In genomic region chr5:136467632-136468031, GRCh38 we compare ENCODE assay signal across 25 cellular contexts.
A peak's percentile ranks its signal among the peaks of the same experiment; 100 is the strongest.
DNase-seq lines count a peak whose midpoint lies in the region; ATAC-seq and TF ChIP-seq lines count a peak whose summit lies in the region.
"Had no signal": no experiment of that assay in that cellular context is flagged by ENCODE, and none has a peak within 500 bp of the region (broad histone marks: within the 10 kb centered on the region; RNA-seq: fewer than 3 reads in every experiment).

No MANE protein-coding gene starts in this region.

- POLR2A ChIA-PET in WTC11 (lab: Charles Lee): interaction anchor here (0.6 kb wide), 1 partner anchor 1663 kb away, joined by 3 read pairs; no protein-coding TSS in a partner anchor

- no CpG with 5 or more reads among the region's 1 CpG for WGBS in mesodermal cell (ENCODE audit: insufficient coverage in 2 of 2), 2 experiments

- H3K9me3 Mint-ChIP-seq in WTC11: peaks cover 14% of the 10 kb centered on the region

- peak overlapping the region; percentile 81 for H3K4me3 Mint-ChIP-seq in WTC11
- H3K4me3 Mint-ChIP-seq: CD4-positive, alpha-beta memory T cell had no signal

- H3K4me3 ChIP-seq in HFF-Myc (replicated peaks; ENCODE audit: low read depth, low read length) (peak overlapping the region; percentile 40), fibroblast of mammary gland (ENCODE audit: control insufficient read depth, low read depth, low read length) (peak overlapping the region; percentile 45), mesodermal cell (ENCODE audit: extremely low read depth, insufficient read depth, low read length, poor library complexity, severe bottlenecking) (peak overlapping the region; percentile 36), ascending aorta (no peak overlapping the region)
- H3K4me3 ChIP-seq: HAP-1, SJSA1 had no signal

- H3K27me3 ChIP-seq in ascending aorta: no peaks in the 10 kb centered on the region

- DNase-seq in HFF-Myc (ENCODE audit: extremely low read depth, low read depth): no peak
- DNase-seq in WTC11 (ENCODE audit: low spot score): no peak
- no peak for DNase-seq in fibroblast of mammary gland (ENCODE audit: low read depth)
- no peak for DNase-seq in ascending aorta (ENCODE audit: low spot score in 2 of 2)
- DNase-seq in activated CD4-positive, alpha-beta T cell treated with anti-CD3 and anti-CD28 coated beads for 48 hours: no peak
- no peak for DNase-seq in iPS-NIHi7 (ENCODE audit: extremely low spot score)
- DNase-seq: C1 segment of cervical spinal cord; CD4-positive, alpha-beta memory T cell; COR-L47; GOT3; Kasumi-1; NCI-H1105 treated with DMSO at 0.1 percent for 48 hours; NCI-H146; NCI-H1930; NCI-H446; NCI-H524 treated with DMSO at 0.1 percent for 48 hours; NCI-H774; NK-92 treated with Interleukin-12 subunit alpha and Interleukin-12 subunit beta, amount 100 ng/mL, for 24 hours; PC-3; Right ventricle myocardium superior; RPMI8226 had no signal

- H3K9me3 ChIP-seq in mesodermal cell (ENCODE audit: control insufficient read depth, low read length): no peaks in the 10 kb centered on the region
- H3K9me3 ChIP-seq in ascending aorta: no peaks in the 10 kb centered on the region
- H3K9me3 ChIP-seq: HAP-1, SJSA1 had no signal

- H3K36me3 Mint-ChIP-seq in WTC11: peaks cover 35% of the 10 kb centered on the region
- H3K36me3 Mint-ChIP-seq: CD4-positive, alpha-beta memory T cell had no signal

- TF ChIP-seq CTCF in HFF-Myc (IDR thresholded peaks at IDR 0.05; ENCODE audit: low read depth, low read length, missing control alignments) (no peak), WTC11 (IDR thresholded peaks at IDR 0.05) (no peak), fibroblast of mammary gland (conservative IDR thresholded peaks at IDR 0.05; ENCODE audit: control insufficient read depth, insufficient read depth, low read depth, low read length) (no peak), ascending aorta (IDR thresholded peaks at IDR 0.05) (no peak)

- CTCF ChIA-PET in WTC11 (lab: Charles Lee): no interaction called here

- intact Hi-C loops in ascending aorta (cut with DNase I): no loop called here

- H3K36me3 ChIP-seq in mesodermal cell (ENCODE audit: control insufficient read depth, insufficient read depth, low read length) (no peaks in the 10 kb centered on the region), ascending aorta (no peaks in the 10 kb centered on the region)
- H3K36me3 ChIP-seq: HAP-1, SJSA1 had no signal

- H3K4me1 Mint-ChIP-seq in WTC11: peaks cover 39% of the 10 kb centered on the region
- H3K4me1 Mint-ChIP-seq: CD4-positive, alpha-beta memory T cell had no signal

- ATAC-seq in WTC11: no peak
- ATAC-seq: PC-3 had no signal

- H3K27ac ChIP-seq in mesodermal cell (ENCODE audit: low read depth, low read length, severe bottlenecking): no peak overlapping the region
- no peak overlapping the region for H3K27ac ChIP-seq in ascending aorta
- H3K27ac ChIP-seq: HL-60, SJSA1 had no signal

- H3K4me1 ChIP-seq in mesodermal cell (ENCODE audit: control insufficient read depth, insufficient read depth, low read length, poor library complexity, severe bottlenecking) (no peaks in the 10 kb centered on the region), ascending aorta (no peaks in the 10 kb centered on the region)
- H3K4me1 ChIP-seq: HAP-1, SJSA1 had no signal

- peak overlapping the region; percentile 78 for H3K27ac Mint-ChIP-seq in WTC11
- H3K27ac Mint-ChIP-seq: CD4-positive, alpha-beta memory T cell had no signal

- no peaks in the 10 kb centered on the region for H3K27me3 Mint-ChIP-seq in WTC11 (ENCODE audit: low read depth)
- H3K27me3 Mint-ChIP-seq: CD4-positive, alpha-beta memory T cell had no signal

TF ChIP-seq in WTC11, 78 proteins besides CTCF, POLR2A, EP300 and RAD21:
- no peak for TF ChIP-seq USF1 (CRISPR knock-in tag; IDR thresholded peaks at IDR 0.05)
- no peak for TF ChIP-seq MXD4 (CRISPR knock-in tag; IDR thresholded peaks at IDR 0.05; ENCODE audit: borderline replicate concordance)
- TF ChIP-seq OVOL2 (CRISPR knock-in tag; IDR thresholded peaks at IDR 0.05; ENCODE audit: borderline replicate concordance): no peak
- TF ChIP-seq TEAD1 (CRISPR knock-in tag; IDR thresholded peaks at IDR 0.05): no peak
- TF ChIP-seq NR2C2 (CRISPR knock-in tag; IDR thresholded peaks at IDR 0.05): no peak
- TF ChIP-seq GABPB1 (CRISPR knock-in tag; IDR thresholded peaks at IDR 0.05): no peak
- TF ChIP-seq MAX (CRISPR knock-in tag; IDR thresholded peaks at IDR 0.05): no peak
- no peak for TF ChIP-seq ZNF671 (CRISPR knock-in tag; IDR thresholded peaks at IDR 0.05)
- no peak for TF ChIP-seq KAT7 (CRISPR knock-in tag; IDR thresholded peaks at IDR 0.05; ENCODE audit: borderline replicate concordance)
- no peak for TF ChIP-seq NFYB (CRISPR knock-in tag; conservative IDR thresholded peaks at IDR 0.05; ENCODE audit: low read depth)
- no peak for TF ChIP-seq NR3C1 (CRISPR knock-in tag; conservative IDR thresholded peaks at IDR 0.05; ENCODE audit: low read depth)
- TF ChIP-seq JAZF1 (CRISPR knock-in tag; IDR thresholded peaks at IDR 0.05): no peak
- TF ChIP-seq IRF1 (CRISPR knock-in tag; IDR thresholded peaks at IDR 0.05): no peak
- TF ChIP-seq SMAD3 (CRISPR knock-in tag; IDR thresholded peaks at IDR 0.05; ENCODE audit: borderline replicate concordance): no peak
- TF ChIP-seq ZNF423 (CRISPR knock-in tag; IDR thresholded peaks at IDR 0.05): no peak
- TF ChIP-seq ZNF232 (CRISPR knock-in tag; IDR thresholded peaks at IDR 0.05): no peak
- TF ChIP-seq NFATC4 (CRISPR knock-in tag; IDR thresholded peaks at IDR 0.05): no peak
- TF ChIP-seq SP1 (CRISPR knock-in tag; conservative IDR thresholded peaks at IDR 0.05): no peak
- no peak for TF ChIP-seq ZNF219 (CRISPR knock-in tag; IDR thresholded peaks at IDR 0.05; ENCODE audit: borderline replicate concordance)

Comparison
In these comparisons a context has a peak if more than half of its experiments do, and no peak if none do; other contexts are left out.
1. H3K4me3 ChIP-seq: peak in HFF-Myc (single experiment), fibroblast of mammary gland (single experiment) and mesodermal cell (single experiment); none in ascending aorta (0 of 2).